Comparison of ENCODE assay signal across 8 cellular contexts in genomic region chr12:6851921-6852650, GRCh38. TPM values are rescaled to one million over a fixed set of nuclear protein-coding genes. Genes with fewer than 3 reads are reported as not detected.
A peak's percentile ranks its signal among the peaks of the same experiment; 100 is the strongest.
DNase-seq lines count a peak whose midpoint lies in the region; ATAC-seq and TF ChIP-seq lines count a peak whose summit lies in the region.

Gene USP5 (plus strand): TSS chr12:6852150. CDS start chr12:6852180, 30 bp downstream.

- ATAC-seq in HG02571 (IDR thresholded peaks at IDR 0.05; ENCODE audit: unreplicated experiment) (peak; percentile 69), gastroesophageal sphincter (peak; percentile 93)

- H3K27me3 ChIP-seq in SK-N-SH (ENCODE audit: insufficient read depth) = no peaks in the 10 kb centered on the region
- H3K27me3 ChIP-seq in gastroesophageal sphincter = no peaks in the 10 kb centered on the region

- CTCF ChIA-PET in SK-N-SH (lab: Yijun Ruan, JAX) = interaction anchor here (1.0 to 19.4 kb wide), 7 partner anchors 12 to 339 kb away, joined by 3 to 225 read pairs (median 11); partner anchors contain the start of genes GNB3, MLF2, P3H3 and SPSB2

- TF ChIP-seq CTCF in SK-N-SH (IDR thresholded peaks at IDR 0.05) (0 out of 2 replicates have a peak, but pooled peaks have one; percentile 7), gastroesophageal sphincter (IDR thresholded peaks at IDR 0.05) (no peak)

- peak within 1 kb of the TSS; percentile 65 for H3K9ac ChIP-seq in SK-N-SH

- H3K9me3 ChIP-seq in SK-N-SH = no peaks in the 10 kb centered on the region
- H3K9me3 ChIP-seq in gastroesophageal sphincter = no peaks in the 10 kb centered on the region

- H3K36me3 ChIP-seq in SK-N-SH (replicated peaks in 1 of 2; ENCODE audit: control insufficient read depth in 1 of 2, insufficient read depth in 2 of 2, low read length in 1 of 2) (peaks cover 21 to 38% of the 10 kb centered on the region in 2 experiments), gastroesophageal sphincter (peaks cover 0 to 31% of the 10 kb centered on the region in 2 donors)

- POLR2A ChIA-PET in SK-N-SH (lab: Yijun Ruan, JAX) = interaction anchor here (0.8 to 3.4 kb wide), 25 partner anchors 10 to 359 kb away, joined by 3 to 57 read pairs (median 6); partner anchors contain the start of genes C12orf57, COPS7A, GAPDH and GNB3

- H3K27ac ChIP-seq in SK-N-SH (ENCODE audit: low read depth in 2 of 2, low read length in 1 of 2) (peak within 1 kb of the TSS; percentile 73 to 97), gastroesophageal sphincter (peak within 1 kb of the TSS; percentile 87 to 98 (median 95))

- peaks cover 70% of the 10 kb centered on the region for H3K79me2 ChIP-seq in SK-N-SH (ENCODE audit: insufficient read depth)

- H3K4me1 ChIP-seq in SK-N-SH (ENCODE audit: control insufficient read depth in 1 of 2, insufficient read depth in 2 of 2, low read depth in 1 of 2, low read length in 1 of 2) = peaks cover 7 to 17% of the 10 kb centered on the region in 2 experiments
- peaks cover 0 to 34% (median 10%) of the 10 kb centered on the region in 3 donors for H3K4me1 ChIP-seq in gastroesophageal sphincter

- no peaks in the 10 kb centered on the region; the same call in 1 of the 2 replicates for H4K20me1 ChIP-seq in SK-N-SH (ENCODE audit: insufficient read depth)

- H3K9me2 ChIP-seq in SK-N-SH = no peaks in the 10 kb centered on the region

- peaks cover 21% of the 10 kb centered on the region for H3F3A ChIP-seq in SK-N-SH (replicated peaks; ENCODE audit: insufficient read depth)

- TF ChIP-seq EP300 in SK-N-SH (IDR thresholded peaks at IDR 0.05; ENCODE audit: borderline replicate concordance in 1 of 2, low read depth in 1 of 2, low read length in 1 of 2) (no peak), gastroesophageal sphincter (IDR thresholded peaks at IDR 0.05) (no peak)

- H3K4me3 ChIP-seq in SK-N-SH (ENCODE audit: low read depth in 2 of 2, low read length in 1 of 2) = peak within 1 kb of the TSS; percentile 70 to 76
- peak within 1 kb of the TSS; percentile 38 to 76 for H3K4me3 ChIP-seq in gastroesophageal sphincter

- peak; percentile 99 for DNase-seq in GM04504 (ENCODE audit: low read depth)
- peak; percentile 97 for DNase-seq in NCI-H1048 (lab: John Stamatoyannopoulos, UW)
- DNase-seq in SK-N-SH = peak; percentile 92
- peak; percentile 99 for DNase-seq in activated naive CD4-positive, alpha-beta T cell treated with anti-CD3 and anti-CD28 coated beads, Interleukin-2, amount 50 U/mL, for 16 hours
- peak; percentile 99 for DNase-seq in non-pigmented ciliary epithelial cell (ENCODE audit: low read depth)
- DNase-seq in superior temporal gyrus (ENCODE audit: extremely low spot score) = peak; percentile 100

- peak; percentile 58 to 60 for TF ChIP-seq POLR2A in gastroesophageal sphincter (IDR thresholded peaks at IDR 0.05)

- H3K4me2 ChIP-seq in SK-N-SH = peak within 1 kb of the TSS; percentile 96

- H2AFZ ChIP-seq in SK-N-SH (ENCODE audit: low read depth) = peak within 1 kb of the TSS; percentile 67

- 2% methylated on average over 11 of the region's 65 CpGs for WGBS in SK-N-SH (ENCODE audit: low lambda C conversion rate)
- WGBS in gastroesophageal sphincter (ENCODE audit: low coverage in 1 of 2), 2 donors = 0% methylated on average over 15 of the region's 65 CpGs; no CpG with 5 or more reads in 1 of the 2 donors

- no peak for TF ChIP-seq RAD21 in SK-N-SH (IDR thresholded peaks at IDR 0.05; ENCODE audit: low read length)

TF ChIP-seq in SK-N-SH, 30 proteins besides CTCF, POLR2A, EP300 and RAD21 (continues in another document):
- TF ChIP-seq GATA2 (CRISPR knock-in tag; IDR thresholded peaks at IDR 0.05) (no peak), GABPA (IDR thresholded peaks at IDR 0.05; ENCODE audit: low read depth) (peak; percentile 88), REST (IDR thresholded peaks at IDR 0.05; ENCODE audit: low read depth, low read length) (no peak), USF1 (IDR thresholded peaks at IDR 0.05; ENCODE audit: borderline replicate concordance, low read depth) (peak; percentile 35; the same call in 1 of the 2 replicates), JUND (IDR thresholded peaks at IDR 0.05) (no peak), TAF1 (IDR thresholded peaks at IDR 0.05; ENCODE audit: borderline replicate concordance, low read depth, low read length) (peak; percentile 50; the same call in 1 of the 2 replicates), PBX3 (IDR thresholded peaks at IDR 0.05) (peak; percentile 97), USF2 (IDR thresholded peaks at IDR 0.05; ENCODE audit: borderline replicate concordance, low read depth, low read length) (no peak; the same call in 1 of the 2 replicates), TEAD4 (IDR thresholded peaks at IDR 0.05; ENCODE audit: borderline replicate concordance, insufficient read depth) (no peak), POLR2AphosphoS5 (IDR thresholded peaks at IDR 0.05; ENCODE audit: low read depth, low read length) (no peak; the same call in none of the 2 replicates), FOSL2 (IDR thresholded peaks at IDR 0.05; ENCODE audit: borderline replicate concordance, low read depth) (no peak), ELF1 (IDR thresholded peaks at IDR 0.05) (peak; percentile 90), FOXJ3 (CRISPR knock-in tag; IDR thresholded peaks at IDR 0.05) (no peak), NFIC (IDR thresholded peaks at IDR 0.05; ENCODE audit: borderline replicate concordance) (peak; percentile 98), SIN3A (IDR thresholded peaks at IDR 0.05; ENCODE audit: borderline replicate concordance, low read depth, low read length) (peak; percentile 19; the same call in 1 of the 2 replicates), TCF12 (IDR thresholded peaks at IDR 0.05) (peak; percentile 45; the same call in 1 of the 2 replicates), CHD2 (IDR thresholded peaks at IDR 0.05; ENCODE audit: low read length, partially characterized antibody) (peak; percentile 92), NRF1 (IDR thresholded peaks at IDR 0.05; ENCODE audit: low read depth, low read length) (peak; percentile 81), IRF3 (IDR thresholded peaks at IDR 0.05; ENCODE audit: low read depth, low read length) (peak; percentile 76)

RNA-seq across cellular contexts. Expression of gene USP5, which starts in this region (rescaled TPM):
- 97.2 and 100 TPM in 2 replicates for polyA plus RNA-seq in SK-N-SH (2012; rRNA removed)
- 46.4 and 64.2 TPM in 2 replicates for polyA plus RNA-seq in SK-N-SH (2012; cell fraction: cytosol; rRNA removed)
- polyA plus RNA-seq in SK-N-SH (2012; cell fraction: nucleus; rRNA removed) = 203 and 208 TPM in 2 replicates
- 10 to 100 TPM; 43.4 to 70.9 (median 65.0) TPM for total RNA-seq in gastroesophageal sphincter

Comparison
In these comparisons a context has a peak if more than half of its experiments do, and no peak if none do; other contexts are left out.
1. Peak in every context shown above with its lines: DNase-seq, ATAC-seq, H3K4me3 ChIP-seq and H3K27ac ChIP-seq.